13 cellular contexts compared by ENCODE assay signal in the genomic region with DNA sequence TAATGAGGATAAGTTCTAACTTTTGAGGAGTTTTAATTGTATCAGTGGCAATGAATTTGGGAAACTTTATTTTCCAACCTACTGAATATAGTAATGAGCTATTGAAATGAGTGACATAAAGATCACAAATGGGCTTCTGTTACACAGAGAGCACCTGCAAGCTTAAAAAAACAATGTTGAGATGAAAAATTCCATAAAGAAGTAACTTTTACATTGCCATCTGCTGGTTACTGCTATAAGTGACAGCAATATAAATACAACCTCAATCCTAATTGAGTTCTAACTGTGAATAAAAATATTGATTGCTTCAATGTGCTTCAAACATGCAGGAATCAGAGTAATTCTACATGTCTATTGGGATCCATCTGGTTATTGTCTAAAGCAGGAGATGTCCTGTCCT. TPM values are rescaled to one million over a fixed set of nuclear protein-coding genes. Genes with fewer than 3 reads are reported as not detected.
DNase-seq lines count a peak whose midpoint lies in the region; ATAC-seq, FAIRE-seq and TF ChIP-seq lines count a peak whose summit lies in the region.
"Had no signal": no experiment of that assay in that cellular context is flagged by ENCODE, and none has a peak within 500 bp of the region (broad histone marks: within the 10 kb centered on the region; RNA-seq: fewer than 3 reads in every experiment).

No MANE protein-coding gene starts in this region.

- ATAC-seq in HG03571 (IDR thresholded peaks at IDR 0.05; ENCODE audit: unreplicated experiment) (no peak), sciatic nerve (no peak)

- DNase-seq in NCI-H1105 treated with DMSO at 0.1 percent for 48 hours (lab: John Stamatoyannopoulos, UW) (peak; percentile 53), NCI-H1105 (lab: John Stamatoyannopoulos, UW) (no peak), HL-60 (ENCODE audit: low read depth in 1 of 2, low spot score in 1 of 2) (no peak), bronchial epithelial cell (ENCODE audit: low read depth) (peak; percentile 29), neural progenitor cell (ENCODE audit: low spot score) (no peak), sciatic nerve (ENCODE audit: low spot score) (no peak)
- no peak for DNase-seq in stimulated activated CD4-positive, alpha-beta T cell treated with anti-CD3 and anti-CD28 coated beads, Interleukin-4, amount 100 ng/mL, for 24 hours
- DNase-seq: activated naive CD4-positive, alpha-beta T cell treated with Interleukin-2 at 50 U/mL for 16 hours; NCI-H1436 treated with DMSO at 0.1 percent for 48 hours; T1000 had no signal

- peaks cover 2% of the 10 kb centered on the region for H3K27me3 Mint-ChIP-seq in neural progenitor cell (ENCODE audit: insufficient read depth, low read depth)

- H3K36me3 Mint-ChIP-seq in neural progenitor cell: no peaks in the 10 kb centered on the region

- no peak overlapping the region for H3K4me3 ChIP-seq in HL-60 (replicated peaks; ENCODE audit: insufficient read depth, low read length)
- no peak overlapping the region for H3K4me3 ChIP-seq in bronchial epithelial cell (ENCODE audit: low read depth, low read length)
- no peak overlapping the region for H3K4me3 ChIP-seq in neural progenitor cell

- no peaks in the 10 kb centered on the region for H3F3A ChIP-seq in neural progenitor cell (ENCODE audit: low read depth)

- H3K27ac Mint-ChIP-seq in neural progenitor cell: no peak overlapping the region
- H3K27ac Mint-ChIP-seq: stimulated activated naive CD8-positive, alpha-beta T cell treated with anti-CD3 and anti-CD28 coated beads, Interleukin-15, Interleukin-2, amounts not matched to agents 100 ng/mL and 50 ng/mL, for 24 hours had no signal

- H2AFZ ChIP-seq in neural progenitor cell (replicated peaks): no peak overlapping the region

- no peak overlapping the region for H3K9ac ChIP-seq in neural progenitor cell

- no peaks in the 10 kb centered on the region for H3K36me3 ChIP-seq in bronchial epithelial cell (ENCODE audit: control insufficient read depth, insufficient read depth, low read length)
- no peaks in the 10 kb centered on the region for H3K36me3 ChIP-seq in neural progenitor cell

- no peak overlapping the region for H3K4me3 Mint-ChIP-seq in neural progenitor cell
- H3K4me3 Mint-ChIP-seq: stimulated activated naive CD8-positive, alpha-beta T cell treated with anti-CD3 and anti-CD28 coated beads, Interleukin-15, Interleukin-2, amounts not matched to agents 100 ng/mL and 50 ng/mL, for 24 hours had no signal

- no peaks in the 10 kb centered on the region for H3K79me2 ChIP-seq in neural progenitor cell (ENCODE audit: low read depth)

- no peaks in the 10 kb centered on the region for H3K9me3 ChIP-seq in neural progenitor cell (ENCODE audit: low read depth)

- H3K27ac ChIP-seq in HL-60 (replicated peaks) (no peak overlapping the region), neural progenitor cell (no peak overlapping the region)

- H3K9me3 Mint-ChIP-seq in neural progenitor cell: no peaks in the 10 kb centered on the region
- H3K9me3 Mint-ChIP-seq: stimulated activated naive CD8-positive, alpha-beta T cell treated with anti-CD3 and anti-CD28 coated beads, Interleukin-15, Interleukin-2, amounts not matched to agents 100 ng/mL and 50 ng/mL, for 24 hours had no signal

- no peak overlapping the region for H3K4me2 ChIP-seq in neural progenitor cell

- H4K20me1 ChIP-seq in neural progenitor cell (ENCODE audit: low read depth): no peaks in the 10 kb centered on the region

- intact Hi-C loops in sciatic nerve (cut with DNase I): no loop called here

- peaks cover 2% of the 10 kb centered on the region for H3K27me3 ChIP-seq in HL-60 (ENCODE audit: insufficient read depth, poor library complexity, severe bottlenecking)
- peaks cover 3% of the 10 kb centered on the region for H3K27me3 ChIP-seq in bronchial epithelial cell (ENCODE audit: control insufficient read depth, insufficient read depth, low read length)
- H3K27me3 ChIP-seq in neural progenitor cell: no peaks in the 10 kb centered on the region

- peaks cover 3% of the 10 kb centered on the region for H3K4me1 Mint-ChIP-seq in neural progenitor cell

- no peak for FAIRE-seq in bronchial epithelial cell (lab: Jason Lieb, UNC)

- peak; percentile 3 for TF ChIP-seq CTCF in HL-60 (IDR thresholded peaks at IDR 0.05; ENCODE audit: insufficient read depth, low read length)
- TF ChIP-seq CTCF in bronchial epithelial cell (IDR thresholded peaks at IDR 0.05; ENCODE audit: insufficient read depth, low read length, severe bottlenecking): peak; percentile 25
- TF ChIP-seq CTCF in neural progenitor cell (IDR thresholded peaks at IDR 0.05): peak; percentile 40

- H3K4me1 ChIP-seq in neural progenitor cell: no peaks in the 10 kb centered on the region

RNA-seq across cellular contexts. Expression of gene WIF1, which starts 14.2 kb away (rescaled TPM):
- total RNA-seq in bronchial epithelial cell: not detected in 2 replicates
- total RNA-seq in neural progenitor cell (ENCODE audit: low replicate concordance): 0.06 and 0.19 TPM in 2 replicates
- 0.76 TPM for total RNA-seq in sciatic nerve
- total RNA-seq: pulmonary artery endothelial cell had no signal

Comparison
In these comparisons a context has a peak if more than half of its experiments do, and no peak if none do; other contexts are left out.
1. DNase-seq: peak in NCI-H1105 treated with DMSO at 0.1 percent for 48 hours (single experiment) and bronchial epithelial cell (single experiment); none in NCI-H1105 (single experiment), HL-60 (0 of 2), neural progenitor cell (single experiment), stimulated activated CD4-positive, alpha-beta T cell treated with anti-CD3 and anti-CD28 coated beads, Interleukin-4, amount 100 ng/mL, for 24 hours (single experiment) and sciatic nerve (single experiment).
2. Peak in every context shown above with its lines, with median percentiles within 50 percentile points of each other: CTCF ChIP-seq.